ENCODE assay signal across 11 cellular contexts in genomic region chr10:44195120-44196007, GRCh38.
DNase-seq lines count a peak whose midpoint lies in the region; ATAC-seq, FAIRE-seq and TF ChIP-seq lines count a peak whose summit lies in the region.
"Had no signal": no experiment of that assay in that cellular context is flagged by ENCODE, and none has a peak within 500 bp of the region (broad histone marks: within the 10 kb centered on the region; RNA-seq: fewer than 3 reads in every experiment).

No MANE protein-coding gene starts in this region.

- no peak overlapping the region for H3K4me3 ChIP-seq in kidney epithelial cell (ENCODE audit: low read depth, low read length)
- no peak overlapping the region for H3K4me3 ChIP-seq in thyroid gland (replicated peaks in 1 of 3)

- H3K27ac Mint-ChIP-seq in stimulated activated naive B cell treated with anti-CD40 and anti-IgM and Interleukin-4, amounts not matched to agents 10 μg/mL and 1 μg/mL and 100 μg/mL, for 72 hours: no peak overlapping the region
- H3K27ac Mint-ChIP-seq in stimulated activated memory B cell treated with anti-CD40 and anti-IgM and Interleukin-4, amounts not matched to agents 10 μg/mL and 1 μg/mL and 100 μg/mL, for 72 hours: no peak overlapping the region
- no peak overlapping the region for H3K27ac Mint-ChIP-seq in activated CD4-positive, alpha-beta T cell treated with anti-CD3 and anti-CD28 coated beads, Interleukin-2, amount 10 ng/mL, durations not matched to agents 24 days and 14 days
- H3K27ac Mint-ChIP-seq: naive B cell had no signal

- no peaks in the 10 kb centered on the region for H3K36me3 Mint-ChIP-seq in stimulated activated naive B cell treated with anti-CD40 and anti-IgM and Interleukin-4, amounts not matched to agents 10 μg/mL and 1 μg/mL and 100 μg/mL, for 72 hours
- H3K36me3 Mint-ChIP-seq in stimulated activated memory B cell treated with anti-CD40 and anti-IgM and Interleukin-4, amounts not matched to agents 10 μg/mL and 1 μg/mL and 100 μg/mL, for 72 hours: no peaks in the 10 kb centered on the region
- no peaks in the 10 kb centered on the region for H3K36me3 Mint-ChIP-seq in activated CD4-positive, alpha-beta T cell treated with anti-CD3 and anti-CD28 coated beads, Interleukin-2, amount 10 ng/mL, durations not matched to agents 24 days and 14 days (ENCODE audit: low read depth)
- H3K36me3 Mint-ChIP-seq: naive B cell had no signal

- peaks cover 2 to 6% of the 10 kb centered on the region in 2 donors for H3K9me3 Mint-ChIP-seq in stimulated activated naive B cell treated with anti-CD40 and anti-IgM and Interleukin-4, amounts not matched to agents 10 μg/mL and 1 μg/mL and 100 μg/mL, for 72 hours
- peaks cover 9% of the 10 kb centered on the region for H3K9me3 Mint-ChIP-seq in stimulated activated memory B cell treated with anti-CD40 and anti-IgM and Interleukin-4, amounts not matched to agents 10 μg/mL and 1 μg/mL and 100 μg/mL, for 72 hours
- H3K9me3 Mint-ChIP-seq in activated CD4-positive, alpha-beta T cell treated with anti-CD3 and anti-CD28 coated beads, Interleukin-2, amount 10 ng/mL, durations not matched to agents 24 days and 14 days: no peaks in the 10 kb centered on the region
- H3K9me3 Mint-ChIP-seq: central memory CD8-positive, alpha-beta T cell had no signal

- DNase-seq in HTR-8/SVneo (ENCODE audit: insufficient read length, low spot score) (peak; percentile 81), brain pericyte (ENCODE audit: low read depth, low spot score) (peak; percentile 87), kidney epithelial cell (ENCODE audit: low read depth) (peak; percentile 57), thyroid gland (peak; percentile 55 to 65), NCI-H2107 treated with DMSO at 0.1 percent for 48 hours (lab: John Stamatoyannopoulos, UW; ENCODE audit: unreplicated experiment) (no peak)
- DNase-seq in stimulated activated naive B cell treated with anti-CD40 and anti-IgM and Interleukin-4, amounts not matched to agents 10 μg/mL and 1 μg/mL and 100 μg/mL, for 72 hours: no peak
- DNase-seq in activated CD4-positive, alpha-beta T cell treated with anti-CD3 and anti-CD28 coated beads, Interleukin-2, amount 10 ng/mL, durations not matched to agents 24 days and 14 days: no peak
- DNase-seq: naive B cell had no signal

- H3K36me3 ChIP-seq in kidney epithelial cell (ENCODE audit: control insufficient read depth, insufficient read depth, low read length) (no peaks in the 10 kb centered on the region), thyroid gland (no peaks in the 10 kb centered on the region)

- H3K27me3 Mint-ChIP-seq in stimulated activated naive B cell treated with anti-CD40 and anti-IgM and Interleukin-4, amounts not matched to agents 10 μg/mL and 1 μg/mL and 100 μg/mL, for 72 hours: no peaks in the 10 kb centered on the region
- no peaks in the 10 kb centered on the region for H3K27me3 Mint-ChIP-seq in stimulated activated memory B cell treated with anti-CD40 and anti-IgM and Interleukin-4, amounts not matched to agents 10 μg/mL and 1 μg/mL and 100 μg/mL, for 72 hours
- no peaks in the 10 kb centered on the region for H3K27me3 Mint-ChIP-seq in activated CD4-positive, alpha-beta T cell treated with anti-CD3 and anti-CD28 coated beads, Interleukin-2, amount 10 ng/mL, durations not matched to agents 24 days and 14 days
- H3K27me3 Mint-ChIP-seq: central memory CD8-positive, alpha-beta T cell; naive B cell had no signal

- H3K4me1 ChIP-seq in thyroid gland: peaks cover 10 to 13% of the 10 kb centered on the region in 2 donors

- H3K9me3 ChIP-seq in thyroid gland: no peaks in the 10 kb centered on the region

- no peak for TF ChIP-seq POLR2A in thyroid gland (IDR thresholded peaks at IDR 0.05)

- intact Hi-C loops in thyroid gland (cut with DNase I): no loop called here
- intact Hi-C loops in activated CD4-positive, alpha-beta T cell treated with anti-CD3 and anti-CD28 coated beads, Interleukin-2, amount 10 ng/mL, durations not matched to agents 24 days and 14 days (cut with micrococcal nuclease): no loop called here

- WGBS in thyroid gland, 2 donors: 45 to 59% methylated on average over 9 of the region's 9 CpGs

- no peak overlapping the region for H3K4me3 Mint-ChIP-seq in stimulated activated naive B cell treated with anti-CD40 and anti-IgM and Interleukin-4, amounts not matched to agents 10 μg/mL and 1 μg/mL and 100 μg/mL, for 72 hours
- H3K4me3 Mint-ChIP-seq in stimulated activated memory B cell treated with anti-CD40 and anti-IgM and Interleukin-4, amounts not matched to agents 10 μg/mL and 1 μg/mL and 100 μg/mL, for 72 hours: no peak overlapping the region
- no peak overlapping the region for H3K4me3 Mint-ChIP-seq in activated CD4-positive, alpha-beta T cell treated with anti-CD3 and anti-CD28 coated beads, Interleukin-2, amount 10 ng/mL, durations not matched to agents 24 days and 14 days
- H3K4me3 Mint-ChIP-seq: central memory CD8-positive, alpha-beta T cell had no signal

- H3K27ac ChIP-seq in thyroid gland: no peak overlapping the region
- H3K27ac ChIP-seq: VCaP had no signal

- no peak for FAIRE-seq in HTR-8/SVneo (lab: Jason Lieb, UNC)

- H3K27me3 ChIP-seq in kidney epithelial cell (ENCODE audit: control insufficient read depth, insufficient read depth, low read length) (no peaks in the 10 kb centered on the region), thyroid gland (no peaks in the 10 kb centered on the region)

- no peaks in the 10 kb centered on the region for H3K4me1 Mint-ChIP-seq in stimulated activated naive B cell treated with anti-CD40 and anti-IgM and Interleukin-4, amounts not matched to agents 10 μg/mL and 1 μg/mL and 100 μg/mL, for 72 hours
- no peaks in the 10 kb centered on the region for H3K4me1 Mint-ChIP-seq in stimulated activated memory B cell treated with anti-CD40 and anti-IgM and Interleukin-4, amounts not matched to agents 10 μg/mL and 1 μg/mL and 100 μg/mL, for 72 hours
- no peaks in the 10 kb centered on the region for H3K4me1 Mint-ChIP-seq in activated CD4-positive, alpha-beta T cell treated with anti-CD3 and anti-CD28 coated beads, Interleukin-2, amount 10 ng/mL, durations not matched to agents 24 days and 14 days
- H3K4me1 Mint-ChIP-seq: central memory CD8-positive, alpha-beta T cell; naive B cell had no signal

- TF ChIP-seq CTCF in kidney epithelial cell (IDR thresholded peaks at IDR 0.05; ENCODE audit: insufficient read depth, low read length, poor library complexity, severe bottlenecking) (no peak), thyroid gland (IDR thresholded peaks at IDR 0.05) (no peak)

- ATAC-seq in stimulated activated naive B cell treated with anti-CD40 and anti-IgM and Interleukin-4, amounts not matched to agents 10 μg/mL and 1 μg/mL and 100 μg/mL, for 72 hours (replicated peaks): no peak
- no peak for ATAC-seq in stimulated activated memory B cell treated with anti-CD40 and anti-IgM and Interleukin-4, amounts not matched to agents 10 μg/mL and 1 μg/mL and 100 μg/mL, for 72 hours

Comparison
In these comparisons a context has a peak if more than half of its experiments do, and no peak if none do; other contexts are left out.
1. DNase-seq: peak in HTR-8/SVneo (single experiment), brain pericyte (single experiment), kidney epithelial cell (single experiment) and thyroid gland (2 of 2); none in stimulated activated naive B cell treated with anti-CD40 and anti-IgM and Interleukin-4, amounts not matched to agents 10 μg/mL and 1 μg/mL and 100 μg/mL, for 72 hours (single experiment), NCI-H2107 treated with DMSO at 0.1 percent for 48 hours (single experiment) and activated CD4-positive, alpha-beta T cell treated with anti-CD3 and anti-CD28 coated beads, Interleukin-2, amount 10 ng/mL, durations not matched to agents 24 days and 14 days (single experiment).